ENCODE assay signal across 8 cellular contexts in the genomic region with DNA sequence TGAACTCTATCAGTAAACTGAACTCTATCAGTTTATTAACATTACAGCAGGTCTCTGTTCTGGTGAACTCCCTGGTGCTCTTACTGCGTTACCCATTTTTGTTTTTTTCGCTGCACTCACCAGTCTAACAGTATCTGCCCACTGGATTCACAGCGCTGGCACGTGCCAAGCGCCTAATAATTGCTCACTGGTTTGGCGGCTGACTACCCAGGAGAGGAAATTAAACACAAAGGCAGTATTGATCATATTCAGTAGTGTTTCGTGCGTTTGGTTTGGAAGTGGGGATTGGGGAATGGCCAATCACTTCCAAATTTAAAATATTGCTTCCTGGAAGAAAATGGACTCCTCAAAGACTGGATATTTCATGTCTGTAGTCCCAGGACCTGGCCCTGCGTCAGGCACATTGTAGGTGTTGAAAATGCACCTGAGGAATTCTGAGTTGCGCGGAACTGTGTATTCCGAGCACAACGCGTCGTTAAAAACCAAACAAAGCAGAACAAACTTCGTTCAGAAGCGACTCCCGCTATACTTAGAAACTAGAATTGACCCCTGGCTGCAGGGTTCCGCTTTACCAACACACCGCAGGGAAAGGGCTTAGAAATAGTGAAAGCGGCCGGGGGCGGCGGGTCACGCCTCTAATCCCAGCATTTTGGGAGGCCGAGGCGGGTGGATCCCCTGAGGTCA. TPM values are rescaled to one million over a fixed set of nuclear protein-coding genes. Genes with fewer than 3 reads are reported as not detected.
A peak's percentile ranks its signal among the peaks of the same experiment; 100 is the strongest.
DNase-seq lines count a peak whose midpoint lies in the region; ATAC-seq and TF ChIP-seq lines count a peak whose summit lies in the region.

No MANE protein-coding gene starts in this region.

- TF ChIP-seq POLR2A in esophagus muscularis mucosa (IDR thresholded peaks at IDR 0.05; ENCODE audit: low read depth) = no peak

- POLR2A ChIA-PET in naive thymus-derived CD4-positive, alpha-beta T cell (lab: Charles Lee) = interaction anchor here (0.6 to 7.7 kb wide), 15 partner anchors 9 to 1153 kb away, joined by 3 to 140 read pairs (median 4); a partner anchor contains a TSS

- no peak for TF ChIP-seq EP300 in esophagus muscularis mucosa (IDR thresholded peaks at IDR 0.05)

- CTCF ChIA-PET in naive thymus-derived CD4-positive, alpha-beta T cell (lab: Charles Lee) = interaction anchor here (0.6 to 4.5 kb wide), 4 partner anchors 15 to 1773 kb away, joined by 3 to 26 read pairs (median 3); a partner anchor contains a TSS

- H3K9me3 ChIP-seq in esophagus muscularis mucosa (no peaks in the 10 kb centered on the region), upper lobe of right lung (no peaks in the 10 kb centered on the region)
- no peaks in the 10 kb centered on the region for H3K9me3 ChIP-seq in naive thymus-derived CD4-positive, alpha-beta T cell (ENCODE audit: control insufficient read depth in 2 of 3, low read length in 3 of 3)

- H3K27ac ChIP-seq in esophagus muscularis mucosa (replicated peaks in 1 of 4) = peak overlapping the region; percentile 76 to 91 (median 83)
- H3K27ac ChIP-seq in naive thymus-derived CD4-positive, alpha-beta T cell (ENCODE audit: low read depth, low read length) = peak overlapping the region; percentile 80
- peak overlapping the region; percentile 98 for H3K27ac ChIP-seq in upper lobe of right lung

- peaks cover 0 to 10% (median 0%) of the 10 kb centered on the region in 11 donors for H3K9me3 Mint-ChIP-seq in naive thymus-derived CD4-positive, alpha-beta T cell

- WGBS in esophagus muscularis mucosa = 2% methylated on average over 27 of the region's 27 CpGs

- H3K4me1 ChIP-seq in esophagus muscularis mucosa (peaks cover 17 to 44% (median 38%) of the 10 kb centered on the region in 4 donors), upper lobe of right lung (peaks cover 25% of the 10 kb centered on the region)
- H3K4me1 ChIP-seq in naive thymus-derived CD4-positive, alpha-beta T cell (ENCODE audit: control insufficient read depth in 2 of 2, insufficient read depth in 2 of 2, low read length in 2 of 2) = peaks cover 23 to 26% of the 10 kb centered on the region in 2 donors

- peaks cover 6 to 39% (median 21%) of the 10 kb centered on the region in 5 donors for H3K36me3 Mint-ChIP-seq in naive thymus-derived CD4-positive, alpha-beta T cell

- no peaks in the 10 kb centered on the region for H3K27me3 ChIP-seq in esophagus muscularis mucosa
- H3K27me3 ChIP-seq in naive thymus-derived CD4-positive, alpha-beta T cell (ENCODE audit: control insufficient read depth in 2 of 2, insufficient read depth in 2 of 2, low read length in 2 of 2) = no peaks in the 10 kb centered on the region
- no peaks in the 10 kb centered on the region for H3K27me3 ChIP-seq in upper lobe of right lung

- no peak for TF ChIP-seq CTCF in esophagus muscularis mucosa (IDR thresholded peaks at IDR 0.05)
- no peak for TF ChIP-seq CTCF in upper lobe of right lung (IDR thresholded peaks at IDR 0.05)

- H3K4me1 Mint-ChIP-seq in naive thymus-derived CD4-positive, alpha-beta T cell = peaks cover 29 to 54% (median 43%) of the 10 kb centered on the region in 7 donors

- H3K4me3 Mint-ChIP-seq in naive thymus-derived CD4-positive, alpha-beta T cell = peak overlapping the region; percentile 91 to 100 (median 98)

- ATAC-seq in HG02852 (IDR thresholded peaks at IDR 0.05; ENCODE audit: unreplicated experiment) (peak; percentile 29), upper lobe of right lung (peak; percentile 15)
- no peak for ATAC-seq in naive thymus-derived CD4-positive, alpha-beta T cell

- DNase-seq in NCI-H82 (lab: John Stamatoyannopoulos, UW) (peak; percentile 44), NCI-H82 treated with DMSO at 0.1 percent for 48 hours (lab: John Stamatoyannopoulos, UW; ENCODE audit: unreplicated experiment) (no peak), NCI-H345 treated with DMSO at 0.1 percent for 48 hours (lab: John Stamatoyannopoulos, UW; ENCODE audit: unreplicated experiment) (peak; percentile 18), esophagus muscularis mucosa (ENCODE audit: extremely low spot score) (no peak), upper lobe of right lung (peak; percentile 81)
- DNase-seq in activated CD8-positive, alpha-beta memory T cell treated with anti-CD3 and anti-CD28 coated beads, Interleukin-2, amount 50 U/mL, for 48 hours = peak; percentile 78
- peak in 8 of 9 donors; percentile 31 to 71 (median 62) for DNase-seq in naive thymus-derived CD4-positive, alpha-beta T cell

- peaks cover 0 to 30% (median 0%) of the 10 kb centered on the region in 5 donors for H3K27me3 Mint-ChIP-seq in naive thymus-derived CD4-positive, alpha-beta T cell

- intact Hi-C loops in esophagus muscularis mucosa (cut with DNase I) = no loop called here
- intact Hi-C loops in naive thymus-derived CD4-positive, alpha-beta T cell (cut with micrococcal nuclease) = loop anchor here (5.0 kb wide), 2 partner anchors 146 to 1364 kb away; no protein-coding TSS in a partner anchor
- intact Hi-C loops in upper lobe of right lung (cut with DNase I) = no loop called here

- H3K27ac Mint-ChIP-seq in naive thymus-derived CD4-positive, alpha-beta T cell = peak overlapping the region; percentile 95 to 100 (median 98)

- H3K4me3 ChIP-seq in esophagus muscularis mucosa = peak overlapping the region; percentile 80 to 87 (median 82)
- H3K4me3 ChIP-seq in naive thymus-derived CD4-positive, alpha-beta T cell (ENCODE audit: low read length) = peak overlapping the region; percentile 90
- peak overlapping the region; percentile 88 for H3K4me3 ChIP-seq in upper lobe of right lung

- H3K36me3 ChIP-seq in esophagus muscularis mucosa (peaks cover 0 to 29% (median 24%) of the 10 kb centered on the region in 4 donors), upper lobe of right lung (peaks cover 29% of the 10 kb centered on the region)
- peaks cover 0 to 32% (median 18%) of the 10 kb centered on the region in 3 experiments for H3K36me3 ChIP-seq in naive thymus-derived CD4-positive, alpha-beta T cell (ENCODE audit: control insufficient read depth in 2 of 3, insufficient read depth in 3 of 3, low read length in 3 of 3)

RNA-seq across cellular contexts. Expression of a gene that starts 1.1 kb away (rescaled TPM):
- total RNA-seq in esophagus muscularis mucosa (1,000 to 10,000 TPM in 3 of 4 donors, 100 to 1,000 TPM in 1; 892 to 2,519 (median 1,816) TPM), upper lobe of right lung (966 TPM)
- total RNA-seq in naive thymus-derived CD4-positive, alpha-beta T cell = 1,000 to 10,000 TPM; 1,361 to 2,870 (median 2,682) TPM
- polyA plus RNA-seq in naive thymus-derived CD4-positive, alpha-beta T cell = 1,000 to 10,000 TPM; 2,662 to 3,656 TPM

RNA-seq across cellular contexts. Expression of a gene that starts 14.9 kb away (rescaled TPM):
- total RNA-seq in esophagus muscularis mucosa = 1 to 10 TPM; 4.8 to 6.2 (median 5.7) TPM
- 10 to 100 TPM in 4 of 5 experiments, 1 to 10 TPM in 1; 5.7 to 16.4 (median 11.8) TPM for total RNA-seq in naive thymus-derived CD4-positive, alpha-beta T cell
- 10 to 100 TPM; 17.8 to 18.3 TPM for polyA plus RNA-seq in naive thymus-derived CD4-positive, alpha-beta T cell
- 8.9 TPM for total RNA-seq in upper lobe of right lung

RNA-seq across cellular contexts. Expression of a gene that starts 55.6 kb away (rescaled TPM):
- total RNA-seq in esophagus muscularis mucosa (10 to 100 TPM in 1 of 4 donors, 1 to 10 TPM in 1, under 1 TPM in 2; 0.42 to 10.9 (median 1.8) TPM), upper lobe of right lung (14.0 TPM)
- 10 to 100 TPM in 4 of 5 experiments, 1 to 10 TPM in 1; 9.7 to 47.0 (median 32.1) TPM for total RNA-seq in naive thymus-derived CD4-positive, alpha-beta T cell
- polyA plus RNA-seq in naive thymus-derived CD4-positive, alpha-beta T cell = 10 to 100 TPM; 43.6 to 52.3 TPM

Comparison
In these comparisons a context has a peak if more than half of its experiments do, and no peak if none do; other contexts are left out.
1. DNase-seq: peak in NCI-H82 (single experiment), NCI-H345 treated with DMSO at 0.1 percent for 48 hours (single experiment), activated CD8-positive, alpha-beta memory T cell treated with anti-CD3 and anti-CD28 coated beads, Interleukin-2, amount 50 U/mL, for 48 hours (single experiment), naive thymus-derived CD4-positive, alpha-beta T cell (8 of 9) and upper lobe of right lung (single experiment); none in NCI-H82 treated with DMSO at 0.1 percent for 48 hours (single experiment) and esophagus muscularis mucosa (single experiment).
2. intact Hi-C loops: an anchor here in naive thymus-derived CD4-positive, alpha-beta T cell (5.0 kb wide); none called in esophagus muscularis mucosa and upper lobe of right lung.
3. Peak in every context shown above with its lines, with median percentiles within 50 percentile points of each other: H3K27ac ChIP-seq and H3K4me3 ChIP-seq.